1 cellular context compared by ENCODE assay signal in genomic region chr11:57515332-57516060, GRCh38.
TF ChIP-seq lines count a peak whose summit lies in the region.

TSS of gene SLC43A1 (minus strand) at chr11:57515702. CDS start at chr11:57514111, 1,591 bp downstream.

TF ChIP-seq in HEK293, 187 proteins besides CTCF, POLR2A, EP300 and RAD21 (continued from another document):
- TF ChIP-seq PATZ1 (tag by site-specific recombination; IDR thresholded peaks at IDR 0.05) (peak; percentile 93), KLF9 (tag by site-specific recombination; IDR thresholded peaks at IDR 0.05; ENCODE audit: low read depth) (peak; percentile 45; the same call in 1 of the 2 replicates), KLF1 (tag by site-specific recombination; IDR thresholded peaks at IDR 0.05) (peak; percentile 61), ZNF16 (tag by site-specific recombination; IDR thresholded peaks at IDR 0.05; ENCODE audit: low read depth) (no peak)
